ENCODE assay signal across 22 cellular contexts in the genomic region with DNA sequence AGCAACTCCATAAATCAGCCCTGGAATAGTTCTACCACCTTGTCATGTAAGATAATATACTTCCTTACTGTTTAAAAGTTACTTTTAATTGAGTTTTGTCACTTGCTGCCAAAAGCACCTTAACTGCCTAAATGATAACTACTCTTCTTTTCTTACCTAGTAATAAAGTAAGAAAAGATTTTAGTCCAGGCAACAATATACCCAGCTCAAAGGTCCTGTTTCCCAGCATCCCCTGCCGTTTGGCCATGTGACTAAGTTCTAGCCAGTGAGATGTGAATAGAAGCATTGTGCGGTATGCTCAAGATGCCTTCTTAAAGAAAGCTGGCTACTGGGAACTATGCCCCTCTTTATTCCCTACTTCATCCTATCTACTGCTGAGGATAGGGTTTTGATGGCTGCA.
"Had no signal": no experiment of that assay in that cellular context is flagged by ENCODE, and none has a peak within 500 bp of the region (broad histone marks: within the 10 kb centered on the region; RNA-seq: fewer than 3 reads in every experiment).

No MANE protein-coding gene starts in this region.

- H3K36me3 ChIP-seq: brain microvascular endothelial cell, left ventricle myocardium inferior, ovary, thoracic aorta had no signal

- H3K27ac ChIP-seq: brain microvascular endothelial cell, coronary artery, left ventricle myocardium inferior, ovary, thoracic aorta had no signal

- ATAC-seq: activated naive CD8-positive, alpha-beta T cell treated with anti-CD3 and anti-CD28 coated beads, Interleukin-2, amount 50 U/mL, for 24 hours; naive thymus-derived CD8-positive, alpha-beta T cell; sciatic nerve; stimulated activated memory B cell treated with anti-CD40 and anti-IgM and Interleukin-4, amounts not matched to agents 10 μg/mL and 1 μg/mL and 100 μg/mL, for 72 hours had no signal

- FAIRE-seq: urothelium cell line had no signal

- DNase-seq: activated CD4-positive, alpha-beta T cell treated with anti-CD3 and anti-CD28 coated beads for 1 hour; activated CD8-positive, alpha-beta memory T cell treated with anti-CD3 and anti-CD28 coated beads for 24 hours; activated CD8-positive, alpha-beta memory T cell treated with anti-CD3 and anti-CD28 coated beads, Interleukin-2, amount 50 U/mL, for 48 hours; activated effector memory CD4-positive, alpha-beta T cell treated with Interleukin-2 at 50 U/mL for 16 hours; activated naive CD4-positive, alpha-beta T cell treated with anti-CD3 and anti-CD28 coated beads, Interleukin-2, amount 10 ng/mL, durations not matched to agents 7 days and 5 days; activated naive CD8-positive, alpha-beta T cell treated with anti-CD3 and anti-CD28 coated beads, Interleukin-2, amount 50 U/mL, for 24 hours; activated T-cell treated with anti-CD3 and anti-CD28 coated beads, Interleukin-2, amount 50 U/mL, for 48 hours; anterior cingulate cortex; brain microvascular endothelial cell; erythroblast; foreskin melanocyte; head of caudate nucleus; left ventricle myocardium inferior; naive thymus-derived CD8-positive, alpha-beta T cell; ovary; stimulated activated CD4-positive, alpha-beta T cell treated with anti-CD3 and anti-CD28 coated beads, Interleukin-4, amount 100 ng/mL, for 4 hours; T1000 had no signal

- H3K4me3 ChIP-seq: coronary artery, left ventricle myocardium inferior, ovary, thoracic aorta had no signal

- H3K27me3 ChIP-seq: brain microvascular endothelial cell, ovary had no signal

- H3K9me3 ChIP-seq: left ventricle myocardium inferior, ovary, thoracic aorta had no signal
